ENCODE assay signal across 17 cellular contexts in genomic region chr1:56302878-56303277, GRCh38.
DNase-seq lines count a peak whose midpoint lies in the region; ATAC-seq and TF ChIP-seq lines count a peak whose summit lies in the region.
"Had no signal": no experiment of that assay in that cellular context is flagged by ENCODE, and none has a peak within 500 bp of the region (broad histone marks: within the 10 kb centered on the region; RNA-seq: fewer than 3 reads in every experiment).

No MANE protein-coding gene starts in this region.

- no peak for ATAC-seq in GM21529 (IDR thresholded peaks at IDR 0.05; ENCODE audit: unreplicated experiment)

- no peaks in the 10 kb centered on the region for H3K27me3 ChIP-seq in smooth muscle cell (ENCODE audit: low read depth)
- H3K27me3 ChIP-seq: BLaER1, SJSA1 had no signal

- no peaks in the 10 kb centered on the region for H3K79me2 ChIP-seq in smooth muscle cell (ENCODE audit: low read depth)

- no peak overlapping the region for H3K27ac ChIP-seq in smooth muscle cell (ENCODE audit: low read depth)
- H3K27ac ChIP-seq: BLaER1, SJSA1 had no signal

- H3K36me3 ChIP-seq in smooth muscle cell (ENCODE audit: low read depth), result no peaks in the 10 kb centered on the region
- H3K36me3 ChIP-seq: BLaER1, SJSA1 had no signal

- H4K20me1 ChIP-seq in smooth muscle cell (ENCODE audit: low read depth), result no peaks in the 10 kb centered on the region
- H4K20me1 ChIP-seq: BLaER1 had no signal

- 52% methylated on average over 2 of the region's 2 CpGs for WGBS in smooth muscle cell (ENCODE audit: low lambda C conversion rate)

- H3F3A ChIP-seq in smooth muscle cell (ENCODE audit: low read depth), result peaks cover 5% of the 10 kb centered on the region

- no peaks in the 10 kb centered on the region for H3K4me1 ChIP-seq in smooth muscle cell (ENCODE audit: low read depth)
- H3K4me1 ChIP-seq: BLaER1 had no signal

- H3K4me2 ChIP-seq in smooth muscle cell, result peak overlapping the region; percentile 15
- H3K4me2 ChIP-seq: BLaER1 had no signal

- DNase-seq in ELR (ENCODE audit: low read depth) (peak; percentile 17), M059J (ENCODE audit: low read depth) (peak; percentile 87), fibroblast of mammary gland (ENCODE audit: low read depth) (peak; percentile 65), smooth muscle cell (lab: John Stamatoyannopoulos, UW; ENCODE audit: unreplicated experiment) (no peak), GM19238 (ENCODE audit: insufficient read length, low spot score) (no peak)
- no peak for DNase-seq in NK-92 treated with Interleukin-12 subunit alpha and Interleukin-12 subunit beta, amount 100 ng/mL, for 24 hours (lab: John Stamatoyannopoulos, UW)
- DNase-seq: CD8-positive, alpha-beta memory T cell; DMS79 treated with DMSO at 0.1 percent for 48 hours; H7; Kasumi-1; NCI-H1417; NCI-H187 treated with DMSO at 0.1 percent for 48 hours; NCI-H345; NCI-H526 treated with DMSO at 0.1 percent for 48 hours had no signal

- TF ChIP-seq CTCF in fibroblast of mammary gland (conservative IDR thresholded peaks at IDR 0.05; ENCODE audit: control insufficient read depth, insufficient read depth, low read depth, low read length) (no peak), smooth muscle cell (IDR thresholded peaks at IDR 0.05; ENCODE audit: borderline replicate concordance, insufficient read depth, poor library complexity, severe bottlenecking) (no peak)

- no peaks in the 10 kb centered on the region for H3K9me3 ChIP-seq in smooth muscle cell (replicated peaks; ENCODE audit: low read depth)
- H3K9me3 ChIP-seq: SJSA1 had no signal

- H3K4me3 ChIP-seq in fibroblast of mammary gland (ENCODE audit: control insufficient read depth, low read depth, low read length) (no peak overlapping the region), smooth muscle cell (no peak overlapping the region)
- H3K4me3 ChIP-seq: BLaER1, SJSA1 had no signal

- H3K9ac ChIP-seq in smooth muscle cell (ENCODE audit: low read depth), result no peak overlapping the region
- H3K9ac ChIP-seq: BLaER1 had no signal

- no peak overlapping the region for H2AFZ ChIP-seq in smooth muscle cell (ENCODE audit: low read depth)

Comparison
In these comparisons a context has a peak if more than half of its experiments do, and no peak if none do; other contexts are left out.
1. DNase-seq: peak in ELR (single experiment), M059J (single experiment) and fibroblast of mammary gland (single experiment); none in smooth muscle cell (single experiment), NK-92 treated with Interleukin-12 subunit alpha and Interleukin-12 subunit beta, amount 100 ng/mL, for 24 hours (single experiment) and GM19238 (single experiment).